1 cellular context compared by ENCODE assay signal in the genomic region with DNA sequence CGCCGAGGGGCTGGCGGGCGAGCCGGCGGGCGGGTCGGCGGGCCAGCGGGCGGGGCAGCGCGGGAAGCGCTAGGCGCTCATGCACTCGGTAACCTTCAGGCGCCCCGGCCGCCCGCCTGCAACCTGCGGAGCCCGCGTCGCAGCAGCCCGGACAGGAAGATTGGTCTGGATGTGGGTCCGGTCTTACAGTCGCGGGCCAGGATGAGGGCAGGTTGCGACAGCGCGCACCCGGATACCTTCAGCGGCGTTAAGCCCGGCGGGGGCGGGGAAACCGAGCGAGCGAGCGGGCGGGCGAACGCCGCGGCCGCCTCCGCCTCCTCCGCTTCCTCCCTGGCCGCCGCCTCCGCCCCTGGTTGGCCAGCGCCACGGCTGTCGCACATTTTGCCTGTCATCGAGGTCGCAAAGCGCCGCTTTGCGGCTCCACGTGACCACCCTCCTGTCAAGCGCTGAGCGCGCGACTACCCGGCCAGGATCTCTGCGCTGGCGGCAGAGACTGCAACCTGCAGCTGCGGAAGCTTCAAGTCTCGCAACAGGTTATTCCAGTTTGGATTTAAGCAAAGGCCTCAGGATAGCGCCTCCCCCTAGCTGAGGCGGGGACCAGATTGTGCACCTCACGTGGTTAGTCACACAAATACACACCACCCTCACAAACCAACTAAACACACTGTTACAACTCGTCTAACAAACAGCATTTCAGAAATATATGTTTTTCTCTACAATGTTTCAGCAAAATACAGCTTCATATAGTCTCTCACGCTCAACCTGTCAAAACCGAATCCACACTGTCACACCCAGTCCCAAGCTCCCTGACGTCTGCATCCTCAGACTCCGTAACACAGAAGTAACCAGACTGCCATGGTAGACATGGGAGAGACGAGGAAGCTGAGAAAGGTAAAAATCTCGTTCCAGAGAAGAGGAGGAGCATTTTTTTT.
A peak's percentile ranks its signal among the peaks of the same experiment; 100 is the strongest.
TF ChIP-seq lines count a peak whose summit lies in the region.

TSS of gene FAF1 (minus strand) at position 355 of the 932 bp plus-strand sequence. CDS start 456 bp downstream, outside the sequence.

TF ChIP-seq in K562, 482 proteins besides CTCF, POLR2A, EP300 and RAD21 (continued from another document and continues in another):
- TF ChIP-seq CUX1 (CRISPR knock-in tag; IDR thresholded peaks at IDR 0.05) (no peak), ZNF407 (IDR thresholded peaks at IDR 0.05; ENCODE audit: low read depth) (no peak; the same call in 1 of the 2 replicates), MAFG (tag; conservative IDR thresholded peaks at IDR 0.05) (no peak; the same call in 1 of the 2 replicates), ATF7 (IDR thresholded peaks at IDR 0.05) (peak; percentile 85), ZBTB17 (CRISPR knock-in tag; IDR thresholded peaks at IDR 0.05) (0 out of 2 replicates have a peak, but pooled peaks have one; percentile 29), ZNF830 (CRISPR knock-in tag; IDR thresholded peaks at IDR 0.05) (no peak), MYNN (IDR thresholded peaks at IDR 0.05) (peak; percentile 49; the same call in 1 of the 2 replicates), MYNN (CRISPR knock-in tag; IDR thresholded peaks at IDR 0.05) (no peak), HMGN3 (IDR thresholded peaks at IDR 0.05; ENCODE audit: borderline replicate concordance, extremely low read depth, insufficient read length, low read depth, low read length) (peak; percentile 89), MCM7 (IDR thresholded peaks at IDR 0.05) (no peak), ZNF133 (CRISPR knock-in tag; IDR thresholded peaks at IDR 0.05) (0 out of 2 replicates have a peak, but pooled peaks have one; percentile 3), ZNF764 (CRISPR knock-in tag; IDR thresholded peaks at IDR 0.05; ENCODE audit: low read depth) (no peak), MBD2 (IDR thresholded peaks at IDR 0.05; ENCODE audit: borderline replicate concordance, low read depth) (peak; percentile 88), LARP7 (IDR thresholded peaks at IDR 0.05) (no peak), MLX (CRISPR knock-in tag; conservative IDR thresholded peaks at IDR 0.05) (no peak), NFXL1 (CRISPR knock-in tag; IDR thresholded peaks at IDR 0.05) (no peak), BRF1 (IDR thresholded peaks at IDR 0.05; ENCODE audit: borderline replicate concordance, extremely low read depth, insufficient read length) (no peak), STAG1 (CRISPR knock-in tag; IDR thresholded peaks at IDR 0.05; ENCODE audit: borderline replicate concordance) (no peak), NR4A1 (CRISPR knock-in tag; IDR thresholded peaks at IDR 0.05) (no peak), NR4A1 (tag; IDR thresholded peaks at IDR 0.05) (no peak), CHD1 (IDR thresholded peaks at IDR 0.05; ENCODE audit: low read length) (no peak)
- TF ChIP-seq, protein P1, sequence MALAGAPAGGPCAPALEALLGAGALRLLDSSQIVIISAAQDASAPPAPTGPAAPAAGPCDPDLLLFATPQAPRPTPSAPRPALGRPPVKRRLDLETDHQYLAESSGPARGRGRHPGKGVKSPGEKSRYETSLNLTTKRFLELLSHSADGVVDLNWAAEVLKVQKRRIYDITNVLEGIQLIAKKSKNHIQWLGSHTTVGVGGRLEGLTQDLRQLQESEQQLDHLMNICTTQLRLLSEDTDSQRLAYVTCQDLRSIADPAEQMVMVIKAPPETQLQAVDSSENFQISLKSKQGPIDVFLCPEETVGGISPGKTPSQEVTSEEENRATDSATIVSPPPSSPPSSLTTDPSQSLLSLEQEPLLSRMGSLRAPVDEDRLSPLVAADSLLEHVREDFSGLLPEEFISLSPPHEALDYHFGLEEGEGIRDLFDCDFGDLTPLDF (CRISPR knock-in tag; IDR thresholded peaks at IDR 0.05): peak; percentile 77; the same call in 1 of the 2 replicates
- TF ChIP-seq, protein P2, sequence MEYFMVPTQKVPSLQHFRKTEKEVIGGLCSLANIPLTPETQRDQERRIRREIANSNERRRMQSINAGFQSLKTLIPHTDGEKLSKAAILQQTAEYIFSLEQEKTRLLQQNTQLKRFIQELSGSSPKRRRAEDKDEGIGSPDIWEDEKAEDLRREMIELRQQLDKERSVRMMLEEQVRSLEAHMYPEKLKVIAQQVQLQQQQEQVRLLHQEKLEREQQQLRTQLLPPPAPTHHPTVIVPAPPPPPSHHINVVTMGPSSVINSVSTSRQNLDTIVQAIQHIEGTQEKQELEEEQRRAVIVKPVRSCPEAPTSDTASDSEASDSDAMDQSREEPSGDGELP (CRISPR knock-in tag; IDR thresholded peaks at IDR 0.05; ENCODE audit: borderline replicate concordance): peak; percentile 95
- TF ChIP-seq, protein P3, sequence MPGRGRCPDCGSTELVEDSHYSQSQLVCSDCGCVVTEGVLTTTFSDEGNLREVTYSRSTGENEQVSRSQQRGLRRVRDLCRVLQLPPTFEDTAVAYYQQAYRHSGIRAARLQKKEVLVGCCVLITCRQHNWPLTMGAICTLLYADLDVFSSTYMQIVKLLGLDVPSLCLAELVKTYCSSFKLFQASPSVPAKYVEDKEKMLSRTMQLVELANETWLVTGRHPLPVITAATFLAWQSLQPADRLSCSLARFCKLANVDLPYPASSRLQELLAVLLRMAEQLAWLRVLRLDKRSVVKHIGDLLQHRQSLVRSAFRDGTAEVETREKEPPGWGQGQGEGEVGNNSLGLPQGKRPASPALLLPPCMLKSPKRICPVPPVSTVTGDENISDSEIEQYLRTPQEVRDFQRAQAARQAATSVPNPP (IDR thresholded peaks at IDR 0.05; ENCODE audit: borderline replicate concordance, insufficient read depth, insufficient read length): no peak
- TF ChIP-seq, protein P4, sequence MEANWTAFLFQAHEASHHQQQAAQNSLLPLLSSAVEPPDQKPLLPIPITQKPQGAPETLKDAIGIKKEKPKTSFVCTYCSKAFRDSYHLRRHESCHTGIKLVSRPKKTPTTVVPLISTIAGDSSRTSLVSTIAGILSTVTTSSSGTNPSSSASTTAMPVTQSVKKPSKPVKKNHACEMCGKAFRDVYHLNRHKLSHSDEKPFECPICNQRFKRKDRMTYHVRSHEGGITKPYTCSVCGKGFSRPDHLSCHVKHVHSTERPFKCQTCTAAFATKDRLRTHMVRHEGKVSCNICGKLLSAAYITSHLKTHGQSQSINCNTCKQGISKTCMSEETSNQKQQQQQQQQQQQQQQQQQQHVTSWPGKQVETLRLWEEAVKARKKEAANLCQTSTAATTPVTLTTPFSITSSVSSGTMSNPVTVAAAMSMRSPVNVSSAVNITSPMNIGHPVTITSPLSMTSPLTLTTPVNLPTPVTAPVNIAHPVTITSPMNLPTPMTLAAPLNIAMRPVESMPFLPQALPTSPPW (CRISPR knock-in tag; IDR thresholded peaks at IDR 0.05): peak; percentile 85
- TF ChIP-seq, protein P5, sequence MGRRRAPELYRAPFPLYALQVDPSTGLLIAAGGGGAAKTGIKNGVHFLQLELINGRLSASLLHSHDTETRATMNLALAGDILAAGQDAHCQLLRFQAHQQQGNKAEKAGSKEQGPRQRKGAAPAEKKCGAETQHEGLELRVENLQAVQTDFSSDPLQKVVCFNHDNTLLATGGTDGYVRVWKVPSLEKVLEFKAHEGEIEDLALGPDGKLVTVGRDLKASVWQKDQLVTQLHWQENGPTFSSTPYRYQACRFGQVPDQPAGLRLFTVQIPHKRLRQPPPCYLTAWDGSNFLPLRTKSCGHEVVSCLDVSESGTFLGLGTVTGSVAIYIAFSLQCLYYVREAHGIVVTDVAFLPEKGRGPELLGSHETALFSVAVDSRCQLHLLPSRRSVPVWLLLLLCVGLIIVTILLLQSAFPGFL (CRISPR knock-in tag; IDR thresholded peaks at IDR 0.05): no peak
- TF ChIP-seq, protein P6, sequence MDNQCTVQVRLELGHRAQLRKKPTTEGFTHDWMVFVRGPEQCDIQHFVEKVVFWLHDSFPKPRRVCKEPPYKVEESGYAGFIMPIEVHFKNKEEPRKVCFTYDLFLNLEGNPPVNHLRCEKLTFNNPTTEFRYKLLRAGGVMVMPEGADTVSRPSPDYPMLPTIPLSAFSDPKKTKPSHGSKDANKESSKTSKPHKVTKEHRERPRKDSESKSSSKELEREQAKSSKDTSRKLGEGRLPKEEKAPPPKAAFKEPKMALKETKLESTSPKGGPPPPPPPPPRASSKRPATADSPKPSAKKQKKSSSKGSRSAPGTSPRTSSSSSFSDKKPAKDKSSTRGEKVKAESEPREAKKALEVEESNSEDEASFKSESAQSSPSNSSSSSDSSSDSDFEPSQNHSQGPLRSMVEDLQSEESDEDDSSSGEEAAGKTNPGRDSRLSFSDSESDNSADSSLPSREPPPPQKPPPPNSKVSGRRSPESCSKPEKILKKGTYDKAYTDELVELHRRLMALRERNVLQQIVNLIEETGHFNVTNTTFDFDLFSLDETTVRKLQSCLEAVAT (IDR thresholded peaks at IDR 0.05): peak; percentile 21 to 60
